19 cellular contexts compared by ENCODE assay signal in genomic region chr18:63113899-63114565, GRCh38.
"Had no signal": no experiment of that assay in that cellular context is flagged by ENCODE, and none has a peak within 500 bp of the region (broad histone marks: within the 10 kb centered on the region; RNA-seq: fewer than 3 reads in every experiment).

No MANE protein-coding gene starts in this region.

- H3K9me3 ChIP-seq: colonic mucosa, thoracic aorta, upper lobe of right lung had no signal

- H3K4me3 ChIP-seq: colonic mucosa, hepatocyte, thoracic aorta, upper lobe of right lung had no signal

- H3K4me3 Mint-ChIP-seq: activated B cell treated with CpG ODN at 0.5 μM for 24 hours; activated CD4-positive, alpha-beta memory T cell treated with anti-CD3 and anti-CD28 coated beads, Interleukin-2, amount 10 ng/mL, durations not matched to agents 7 days and 5 days; activated naive CD4-positive, alpha-beta T cell treated with anti-CD3 and anti-CD28 coated beads for 36 hours; activated T-cell treated with anti-CD3 and anti-CD28 coated beads, Interleukin-2, amount 50 U/mL, for 24 hours; central memory CD8-positive, alpha-beta T cell; nephron; stimulated activated naive B cell treated with anti-CD40 and anti-IgM and Interleukin-4, amounts not matched to agents 10 μg/mL and 1 μg/mL and 100 μg/mL, for 72 hours had no signal

- H3K9ac ChIP-seq: parathyroid adenoma had no signal

- DNase-seq: activated B cell treated with CpG ODN at 0.5 μM for 24 hours; activated CD4-positive, alpha-beta memory T cell treated with anti-CD3 and anti-CD28 coated beads, Interleukin-2, amount 10 ng/mL, durations not matched to agents 7 days and 5 days; activated CD4-positive, alpha-beta T cell treated with anti-CD3 and anti-CD28 coated beads for 48 hours; activated naive CD4-positive, alpha-beta T cell treated with anti-CD3 and anti-CD28 coated beads for 36 hours; activated T-cell treated with anti-CD3 and anti-CD28 coated beads, Interleukin-2, amount 50 U/mL, for 24 hours; aorta; brain microvascular endothelial cell; colonic mucosa; foreskin keratinocyte; left cardiac atrium; stimulated activated CD4-positive, alpha-beta T cell treated with anti-CD3 and anti-CD28 coated beads, Interleukin-4, amount 100 ng/mL, for 24 hours; stimulated activated naive B cell treated with anti-CD40 and anti-IgM and Interleukin-4, amounts not matched to agents 10 μg/mL and 1 μg/mL and 100 μg/mL, for 72 hours; upper lobe of right lung had no signal

- ATAC-seq: foreskin keratinocyte; left cardiac atrium; sciatic nerve; stimulated activated naive B cell treated with anti-CD40 and anti-IgM and Interleukin-4, amounts not matched to agents 10 μg/mL and 1 μg/mL and 100 μg/mL, for 72 hours; upper lobe of right lung had no signal

- H3K9me3 Mint-ChIP-seq: activated naive CD4-positive, alpha-beta T cell treated with anti-CD3 and anti-CD28 coated beads for 36 hours; nephron; stimulated activated naive B cell treated with anti-CD40 and anti-IgM and Interleukin-4, amounts not matched to agents 10 μg/mL and 1 μg/mL and 100 μg/mL, for 72 hours had no signal

- H3K36me3 ChIP-seq: brain microvascular endothelial cell, colonic mucosa, thoracic aorta, upper lobe of right lung had no signal

- H3K4me1 ChIP-seq: colonic mucosa, foreskin keratinocyte, parathyroid adenoma had no signal

- H3K27ac Mint-ChIP-seq: activated B cell treated with CpG ODN at 0.5 μM for 24 hours; activated CD4-positive, alpha-beta memory T cell treated with anti-CD3 and anti-CD28 coated beads, Interleukin-2, amount 10 ng/mL, durations not matched to agents 7 days and 5 days; activated naive CD4-positive, alpha-beta T cell treated with anti-CD3 and anti-CD28 coated beads for 36 hours; activated T-cell treated with anti-CD3 and anti-CD28 coated beads, Interleukin-2, amount 50 U/mL, for 24 hours; nephron; stimulated activated naive B cell treated with anti-CD40 and anti-IgM and Interleukin-4, amounts not matched to agents 10 μg/mL and 1 μg/mL and 100 μg/mL, for 72 hours had no signal

- H3K27ac ChIP-seq: brain microvascular endothelial cell, colonic mucosa, foreskin keratinocyte, hepatocyte, parathyroid adenoma, thoracic aorta, upper lobe of right lung had no signal

- H3K27me3 Mint-ChIP-seq: central memory CD8-positive, alpha-beta T cell; stimulated activated naive B cell treated with anti-CD40 and anti-IgM and Interleukin-4, amounts not matched to agents 10 μg/mL and 1 μg/mL and 100 μg/mL, for 72 hours had no signal

- H3K4me2 ChIP-seq: hepatocyte had no signal

- H3K27me3 ChIP-seq: brain microvascular endothelial cell, colonic mucosa, hepatocyte, upper lobe of right lung had no signal
